25 cellular contexts compared by ENCODE assay signal in the genomic region with DNA sequence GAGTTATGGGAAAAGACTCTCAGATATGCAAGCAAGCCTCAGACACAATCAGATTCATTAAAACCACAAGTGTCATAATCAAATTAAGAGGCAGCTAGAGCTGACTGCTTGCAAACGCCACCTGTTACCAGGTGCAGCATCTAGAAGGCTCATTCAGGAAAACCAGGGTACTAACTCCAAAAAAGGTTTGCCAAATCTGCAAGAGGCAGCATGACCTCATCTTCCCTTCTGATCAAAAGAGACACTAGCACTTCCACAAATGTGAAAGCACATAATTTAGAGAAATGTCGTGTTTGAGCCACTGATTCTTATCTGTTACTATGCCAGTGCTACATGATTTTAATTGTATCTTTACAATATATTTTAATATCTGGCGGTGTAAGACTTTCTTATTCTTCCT.
DNase-seq lines count a peak whose midpoint lies in the region; ATAC-seq, FAIRE-seq and TF ChIP-seq lines count a peak whose summit lies in the region.
"Had no signal": no experiment of that assay in that cellular context is flagged by ENCODE, and none has a peak within 500 bp of the region (broad histone marks: within the 10 kb centered on the region; RNA-seq: fewer than 3 reads in every experiment).

No MANE protein-coding gene starts in this region.

- BruUV-seq in K562 (replicated peaks; lab: Mats Ljungman, UMichigan), result no TSS peak

- H3K4me1 ChIP-seq in K562 (replicated peaks in 1 of 2; ENCODE audit: control insufficient read depth in 2 of 2, insufficient read depth in 2 of 2, low read length in 2 of 2) (no peaks in the 10 kb centered on the region), right lobe of liver (peaks cover 0 to 33% (median 7%) of the 10 kb centered on the region in 4 donors)
- H3K4me1 ChIP-seq: BLaER1, SJCRH30 had no signal

- no peaks in the 10 kb centered on the region for H3K9me1 ChIP-seq in K562 (ENCODE audit: control insufficient read depth, insufficient read depth, low read length)

- peak; percentile 6 for FAIRE-seq in K562 (lab: Jason Lieb, UNC)
- FAIRE-seq: A204.1, GM12892 had no signal

- no peaks in the 10 kb centered on the region for H3K9me3 ChIP-seq in K562 (replicated peaks; ENCODE audit: control insufficient read depth, insufficient read depth, low read depth, low read length)
- no peaks in the 10 kb centered on the region for H3K9me3 ChIP-seq in right lobe of liver
- H3K9me3 ChIP-seq: BLaER1, SJCRH30 had no signal

- no peak for TF ChIP-seq EP300 in K562 (IDR thresholded peaks at IDR 0.05; ENCODE audit: low read length)

- H2AFZ ChIP-seq in K562 (ENCODE audit: low read depth, low read length), result no peak overlapping the region; the same call in 1 of the 2 replicates
- H2AFZ ChIP-seq: PC-9 had no signal

- H3K4me3 ChIP-seq in K562, result no peak overlapping the region
- H3K4me3 ChIP-seq in right lobe of liver, result no peak overlapping the region
- no peak overlapping the region for H3K4me3 ChIP-seq in H7 (ENCODE audit: insufficient read depth, low read depth, low read length)
- H3K4me3 ChIP-seq: BLaER1, PC-9, SJCRH30 had no signal

- intact Hi-C loops in K562 (cut with micrococcal nuclease) (no loop called here), right lobe of liver (cut with DNase I) (no loop called here)

- WGBS in K562 (ENCODE audit: insufficient coverage, low coverage, missing lambda C conversion rate), result 33% methylated on average over 3 of the region's 3 CpGs
- 43% methylated on average over 3 of the region's 3 CpGs for WGBS in right lobe of liver (ENCODE audit: insufficient coverage, low coverage, low lambda C conversion rate, missing lambda C conversion rate)

- in situ Hi-C loops in G401 (cut with HindIII; ENCODE audit: low sequenced_read_pairs) (no loop called here), K562 (cut with MboI) (no loop called here)

- TF ChIP-seq RAD21 in K562 (CRISPR knock-in tag; conservative IDR thresholded peaks at IDR 0.05 in 1 of 2, IDR thresholded peaks at IDR 0.05 in 1 of 2), result no peak

- H3K27me3 ChIP-seq in K562 (ENCODE audit: control insufficient read depth in 2 of 2, insufficient read depth in 2 of 2, low read length in 2 of 2) (no peaks in the 10 kb centered on the region), right lobe of liver (no peaks in the 10 kb centered on the region), H7 (ENCODE audit: control insufficient read depth, insufficient read depth, low read length) (no peaks in the 10 kb centered on the region)
- H3K27me3 ChIP-seq: BLaER1 had no signal

- CTCF ChIA-PET in K562 (lab: Yijun Ruan, JAX; ENCODE audit: low intra/inter-chr PET ratio), result no interaction called here

- POLR2A ChIA-PET in K562 (lab: Yijun Ruan, JAX), result interaction anchor here (0.6 kb wide), 1 partner anchor 190 kb away, joined by 3 read pairs; no protein-coding TSS in a partner anchor

- no peaks in the 10 kb centered on the region for H3K79me2 ChIP-seq in K562 (ENCODE audit: control insufficient read depth, insufficient read depth, low read length)

- no peak for TF ChIP-seq POLR2A in K562 (conservative IDR thresholded peaks at IDR 0.05)
- TF ChIP-seq POLR2A in right lobe of liver (IDR thresholded peaks at IDR 0.05), result no peak

- H3K27ac ChIP-seq in K562 (ENCODE audit: extremely low read depth, low read depth, low read length) (no peak overlapping the region), right lobe of liver (peak overlapping the region in 1 of 3 donors; percentile 65)
- H3K27ac ChIP-seq: BLaER1, PC-9, SJCRH30 had no signal

- no peak overlapping the region for H3K9ac ChIP-seq in K562 (ENCODE audit: insufficient read depth in 1 of 2, low read depth in 2 of 2, low read length in 2 of 2)
- H3K9ac ChIP-seq: BLaER1 had no signal

- H3K36me3 ChIP-seq in K562 (ENCODE audit: control insufficient read depth, insufficient read depth, low read length) (no peaks in the 10 kb centered on the region), right lobe of liver (no peaks in the 10 kb centered on the region), H7 (replicated peaks; ENCODE audit: control insufficient read depth, insufficient read depth, low read length) (no peaks in the 10 kb centered on the region)
- H3K36me3 ChIP-seq: BLaER1, SJCRH30 had no signal

- ATAC-seq in K562, result no peak
- ATAC-seq in right lobe of liver, result peak; percentile 15 to 65 (median 55)
- ATAC-seq: Right ventricle myocardium inferior had no signal

- no peak overlapping the region for H3K4me2 ChIP-seq in K562 (ENCODE audit: insufficient read depth, low read length)
- H3K4me2 ChIP-seq: BLaER1, PC-9 had no signal

- H4K20me1 ChIP-seq in K562 (replicated peaks; ENCODE audit: control insufficient read depth, insufficient read depth, low read length), result no peaks in the 10 kb centered on the region
- H4K20me1 ChIP-seq: BLaER1 had no signal

- no peak for TF ChIP-seq CTCF in K562 (IDR thresholded peaks at IDR 0.05 in 2 of 3, conservative IDR thresholded peaks at IDR 0.05 in 1 of 3; ENCODE audit: insufficient read depth in 2 of 3, low read depth in 1 of 3, low read length in 3 of 3)
- no peak for TF ChIP-seq CTCF in right lobe of liver (IDR thresholded peaks at IDR 0.05)

- DNase-seq in G401 (ENCODE audit: low spot score), result peak; percentile 7
- peak; percentile 67 for DNase-seq in NCI-H69 (lab: John Stamatoyannopoulos, UW)
- DNase-seq in K562 (ENCODE audit: extremely low read depth in 1 of 4, low spot score in 3 of 4), result no peak
- no peak for DNase-seq in right lobe of liver
- DNase-seq in SW 1271 (lab: John Stamatoyannopoulos, UW), result no peak
- DNase-seq in DMS79 treated with DMSO at 0.1 percent for 48 hours (lab: John Stamatoyannopoulos, UW), result no peak
- no peak for DNase-seq in H7
- DNase-seq: CD4-positive, alpha-beta T cell; COR-L47; EL; GF-D8; H9; KBM-7; NCI-H1105 treated with DMSO at 0.1 percent for 48 hours; NCI-H146; NCI-H1930; NCI-H2107; NCI-H446 treated with DMSO at 0.1 percent for 48 hours; PC-9; SJCRH30; T-helper 1 cell had no signal

TF ChIP-seq in K562, 482 proteins besides CTCF, POLR2A, EP300 and RAD21:
- no peak for TF ChIP-seq SMARCA4 (IDR thresholded peaks at IDR 0.05)
- TF ChIP-seq ETV6 (IDR thresholded peaks at IDR 0.05; ENCODE audit: borderline replicate concordance in 1 of 2, low read depth in 2 of 2, low read length in 1 of 2), result no peak
- no peak for TF ChIP-seq ETV6 (CRISPR knock-in tag; IDR thresholded peaks at IDR 0.05; ENCODE audit: borderline replicate concordance)
- TF ChIP-seq GTF2F1 (IDR thresholded peaks at IDR 0.05; ENCODE audit: low read depth, low read length), result no peak
- TF ChIP-seq NCOA2 (IDR thresholded peaks at IDR 0.05; ENCODE audit: partially characterized antibody in 2 of 2), result no peak
- TF ChIP-seq POLR2G (IDR thresholded peaks at IDR 0.05; ENCODE audit: low read depth, low read length), result no peak
- TF ChIP-seq MIER1 (IDR thresholded peaks at IDR 0.05; ENCODE audit: low read depth), result no peak
- TF ChIP-seq POLR2B (IDR thresholded peaks at IDR 0.05; ENCODE audit: low read depth, partially characterized antibody), result no peak
- no peak for TF ChIP-seq SNAPC5 (CRISPR knock-in tag; IDR thresholded peaks at IDR 0.05)
- no peak for TF ChIP-seq SMC3 (conservative IDR thresholded peaks at IDR 0.05; ENCODE audit: insufficient read depth, low read depth, low read length)
- TF ChIP-seq, protein P1, sequence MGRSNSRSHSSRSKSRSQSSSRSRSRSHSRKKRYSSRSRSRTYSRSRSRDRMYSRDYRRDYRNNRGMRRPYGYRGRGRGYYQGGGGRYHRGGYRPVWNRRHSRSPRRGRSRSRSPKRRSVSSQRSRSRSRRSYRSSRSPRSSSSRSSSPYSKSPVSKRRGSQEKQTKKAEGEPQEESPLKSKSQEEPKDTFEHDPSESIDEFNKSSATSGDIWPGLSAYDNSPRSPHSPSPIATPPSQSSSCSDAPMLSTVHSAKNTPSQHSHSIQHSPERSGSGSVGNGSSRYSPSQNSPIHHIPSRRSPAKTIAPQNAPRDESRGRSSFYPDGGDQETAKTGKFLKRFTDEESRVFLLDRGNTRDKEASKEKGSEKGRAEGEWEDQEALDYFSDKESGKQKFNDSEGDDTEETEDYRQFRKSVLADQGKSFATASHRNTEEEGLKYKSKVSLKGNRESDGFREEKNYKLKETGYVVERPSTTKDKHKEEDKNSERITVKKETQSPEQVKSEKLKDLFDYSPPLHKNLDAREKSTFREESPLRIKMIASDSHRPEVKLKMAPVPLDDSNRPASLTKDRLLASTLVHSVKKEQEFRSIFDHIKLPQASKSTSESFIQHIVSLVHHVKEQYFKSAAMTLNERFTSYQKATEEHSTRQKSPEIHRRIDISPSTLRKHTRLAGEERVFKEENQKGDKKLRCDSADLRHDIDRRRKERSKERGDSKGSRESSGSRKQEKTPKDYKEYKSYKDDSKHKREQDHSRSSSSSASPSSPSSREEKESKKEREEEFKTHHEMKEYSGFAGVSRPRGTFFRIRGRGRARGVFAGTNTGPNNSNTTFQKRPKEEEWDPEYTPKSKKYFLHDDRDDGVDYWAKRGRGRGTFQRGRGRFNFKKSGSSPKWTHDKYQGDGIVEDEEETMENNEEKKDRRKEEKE (IDR thresholded peaks at IDR 0.05; ENCODE audit: borderline replicate concordance in 1 of 2, control insufficient read depth in 1 of 2, low read depth in 2 of 2, low read length in 1 of 2), result no peak
- TF ChIP-seq SMAD1 (IDR thresholded peaks at IDR 0.05; ENCODE audit: low read depth, low read length, partially characterized antibody), result no peak
- TF ChIP-seq PHTF2 (CRISPR knock-in tag; IDR thresholded peaks at IDR 0.05), result no peak
- TF ChIP-seq CBFA2T2 (conservative IDR thresholded peaks at IDR 0.05), result no peak
- no peak for TF ChIP-seq ZNF830 (CRISPR knock-in tag; IDR thresholded peaks at IDR 0.05)
- no peak for TF ChIP-seq TAL1 (IDR thresholded peaks at IDR 0.05)
- no peak for TF ChIP-seq ZNF695 (CRISPR knock-in tag; IDR thresholded peaks at IDR 0.05)

Comparison
In these comparisons a context has a peak if more than half of its experiments do, and no peak if none do; other contexts are left out.
1. DNase-seq: peak in G401 (single experiment) and NCI-H69 (single experiment); none in K562 (0 of 4), right lobe of liver (0 of 3), SW 1271 (0 of 2), DMS79 treated with DMSO at 0.1 percent for 48 hours (single experiment) and H7 (single experiment).